8 cellular contexts compared by ENCODE assay signal in the genomic region with DNA sequence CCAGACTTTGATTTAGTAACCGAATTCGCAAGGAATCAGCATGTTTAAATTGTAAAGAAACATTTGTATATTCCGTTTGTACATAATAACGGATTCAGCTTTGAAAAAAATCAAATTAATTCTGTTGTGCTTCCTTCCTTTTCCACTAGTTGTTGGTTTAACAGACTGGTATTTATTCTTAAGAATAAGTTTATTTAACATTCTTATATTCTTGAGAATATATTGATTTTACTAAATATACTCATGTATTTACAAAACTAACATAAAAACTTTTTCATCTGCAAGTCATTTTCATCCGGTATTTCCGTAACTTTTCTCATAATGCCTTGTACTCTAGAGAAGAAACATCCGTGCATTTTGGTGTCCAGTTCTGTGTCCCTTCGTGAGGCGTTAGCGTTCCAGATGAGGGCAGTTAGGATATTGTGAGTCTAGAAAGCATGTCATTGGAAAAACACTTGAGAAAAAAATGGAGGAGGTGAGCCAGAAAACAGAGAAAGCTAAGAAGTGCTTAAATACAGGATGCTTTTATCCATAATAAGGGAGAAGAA.
A peak's percentile ranks its signal among the peaks of the same experiment; 100 is the strongest.
DNase-seq lines count a peak whose midpoint lies in the region; ATAC-seq and TF ChIP-seq lines count a peak whose summit lies in the region.

No MANE protein-coding gene starts in this region.

- CTCF ChIA-PET in HEK293T (lab: Yijun Ruan, JAX), result interaction anchor here (0.6 to 1.4 kb wide), 7 partner anchors 17 to 223 kb away, joined by 3 to 10 read pairs (median 3); a partner anchor contains a TSS

- no peak for ATAC-seq in HG03097 (IDR thresholded peaks at IDR 0.05; ENCODE audit: low FRiP score, unreplicated experiment)

- no peak for DNase-seq in activated naive CD4-positive, alpha-beta T cell treated with anti-CD3 and anti-CD28 coated beads, Interleukin-2, amount 50 U/mL, for 16 hours
- peak; percentile 24 for DNase-seq in iris pigment epithelial cell (ENCODE audit: low read depth)
- peak; percentile 50 for DNase-seq in superior temporal gyrus (ENCODE audit: extremely low spot score)
- no peak for DNase-seq in HUDEP-2 (lab: John Stamatoyannopoulos, UW; ENCODE audit: unreplicated experiment in 76 of 76)
- DNase-seq in HEK293T (ENCODE audit: extremely low spot score), result no peak

- peak overlapping the region; percentile 69 for H3K27ac Mint-ChIP-seq in activated naive CD4-positive, alpha-beta T cell treated with anti-CD3 and anti-CD28 coated beads, Interleukin-2, amount 50 U/mL, for 24 hours
- H3K27ac Mint-ChIP-seq in activated naive CD8-positive, alpha-beta T cell, result peak overlapping the region; percentile 90

- no peaks in the 10 kb centered on the region for H3K9me3 Mint-ChIP-seq in activated naive CD4-positive, alpha-beta T cell treated with anti-CD3 and anti-CD28 coated beads, Interleukin-2, amount 50 U/mL, for 24 hours
- no peaks in the 10 kb centered on the region for H3K9me3 Mint-ChIP-seq in activated naive CD8-positive, alpha-beta T cell (ENCODE audit: low read depth)

- H3K4me3 Mint-ChIP-seq in activated naive CD4-positive, alpha-beta T cell treated with anti-CD3 and anti-CD28 coated beads, Interleukin-2, amount 50 U/mL, for 24 hours, result peak overlapping the region; percentile 94
- peak overlapping the region; percentile 89 for H3K4me3 Mint-ChIP-seq in activated naive CD8-positive, alpha-beta T cell

- POLR2A ChIA-PET in HEK293T (lab: Yijun Ruan, JAX), result interaction anchor here (1.2 to 1.8 kb wide), 2 partner anchors 24 to 52 kb away, joined by 3 to 4 read pairs; no protein-coding TSS in a partner anchor

- no peaks in the 10 kb centered on the region for H3K27me3 Mint-ChIP-seq in activated naive CD4-positive, alpha-beta T cell treated with anti-CD3 and anti-CD28 coated beads, Interleukin-2, amount 50 U/mL, for 24 hours
- no peaks in the 10 kb centered on the region for H3K27me3 Mint-ChIP-seq in activated naive CD8-positive, alpha-beta T cell

- no peaks in the 10 kb centered on the region for H3K36me3 Mint-ChIP-seq in activated naive CD4-positive, alpha-beta T cell treated with anti-CD3 and anti-CD28 coated beads, Interleukin-2, amount 50 U/mL, for 24 hours
- H3K36me3 Mint-ChIP-seq in activated naive CD8-positive, alpha-beta T cell, result peaks cover 5% of the 10 kb centered on the region

- H3K4me1 Mint-ChIP-seq in activated naive CD4-positive, alpha-beta T cell treated with anti-CD3 and anti-CD28 coated beads, Interleukin-2, amount 50 U/mL, for 24 hours, result peaks cover 59% of the 10 kb centered on the region
- H3K4me1 Mint-ChIP-seq in activated naive CD8-positive, alpha-beta T cell (ENCODE audit: low read depth), result peaks cover 54% of the 10 kb centered on the region

TF ChIP-seq in HEK293T, 16 proteins besides CTCF, POLR2A, EP300 and RAD21:
- TF ChIP-seq FOXK2 (IDR thresholded peaks at IDR 0.05) (no peak), CTBP1 (IDR thresholded peaks at IDR 0.05; ENCODE audit: borderline replicate concordance) (no peak)

Comparison
In these comparisons a context has a peak if more than half of its experiments do, and no peak if none do; other contexts are left out.
1. DNase-seq: peak in iris pigment epithelial cell (single experiment) and superior temporal gyrus (single experiment); none in activated naive CD4-positive, alpha-beta T cell treated with anti-CD3 and anti-CD28 coated beads, Interleukin-2, amount 50 U/mL, for 16 hours (single experiment), HUDEP-2 (0 of 76) and HEK293T (single experiment).